Comparison of ENCODE assay signal across 18 cellular contexts in genomic region chr13:75766636-75767035, GRCh38.
DNase-seq lines count a peak whose midpoint lies in the region; ATAC-seq and TF ChIP-seq lines count a peak whose summit lies in the region.
"Had no signal": no experiment of that assay in that cellular context is flagged by ENCODE, and none has a peak within 500 bp of the region (broad histone marks: within the 10 kb centered on the region; RNA-seq: fewer than 3 reads in every experiment).

No MANE protein-coding gene starts in this region.

- H3K79me2 ChIP-seq in OCI-LY3 (ENCODE audit: low read length): no peaks in the 10 kb centered on the region

- peak overlapping the region; percentile 78 to 92 for H3K27ac Mint-ChIP-seq in stimulated activated naive CD8-positive, alpha-beta T cell treated with anti-CD3 and anti-CD28 coated beads, Interleukin-15, amount 100 ng/mL, for 72 hours
- no peak overlapping the region for H3K27ac Mint-ChIP-seq in T-helper 2 cell treated with Interferon-gamma antibody and Interleukin-4, amounts not matched to agents 5 μg/mL and 100 μg/mL, for 36 hours

- no peaks in the 10 kb centered on the region for H4K20me1 ChIP-seq in OCI-LY3 (ENCODE audit: insufficient read depth, low read length)

- no peak overlapping the region; the same call in 1 of the 2 replicates for H2AFZ ChIP-seq in OCI-LY3 (ENCODE audit: low read depth, low read length)

- peak overlapping the region; percentile 35 for H3K4me2 ChIP-seq in OCI-LY3 (ENCODE audit: low read length)

- ATAC-seq in activated T-cell treated with anti-CD3 and anti-CD28 coated beads, Interleukin-2, amount 50 U/mL, for 4 hours: peak; percentile 22 to 28
- ATAC-seq in foreskin keratinocyte: no peak
- ATAC-seq in stimulated activated naive CD8-positive, alpha-beta T cell treated with anti-CD3 and anti-CD28 coated beads, Interleukin-15, amount 100 ng/mL, for 72 hours: no peak

- no peak overlapping the region for H3K27ac ChIP-seq in OCI-LY3 (ENCODE audit: low read length)
- peak overlapping the region; percentile 24 for H3K27ac ChIP-seq in foreskin keratinocyte
- H3K27ac ChIP-seq: right atrium auricular region, suprapubic skin had no signal

- peaks cover 3% of the 10 kb centered on the region for H3K36me3 Mint-ChIP-seq in activated T-cell treated with anti-CD3 and anti-CD28 coated beads, Interleukin-2, amount 50 U/mL, for 4 hours (ENCODE audit: insufficient read depth)
- peaks cover 19% of the 10 kb centered on the region for H3K36me3 Mint-ChIP-seq in T-helper 2 cell treated with Interferon-gamma antibody and Interleukin-4, amounts not matched to agents 5 μg/mL and 100 μg/mL, for 36 hours (ENCODE audit: low read depth)

- no peaks in the 10 kb centered on the region for H3K9me3 ChIP-seq in OCI-LY3 (ENCODE audit: insufficient read depth, low read length)
- H3K9me3 ChIP-seq: right atrium auricular region, suprapubic skin had no signal

- H3K4me3 Mint-ChIP-seq in activated T-cell treated with anti-CD3 and anti-CD28 coated beads, Interleukin-2, amount 50 U/mL, for 4 hours: peak overlapping the region; percentile 29
- H3K4me3 Mint-ChIP-seq in stimulated activated naive CD8-positive, alpha-beta T cell treated with anti-CD3 and anti-CD28 coated beads, Interleukin-15, amount 100 ng/mL, for 72 hours: peak overlapping the region; percentile 30 to 71
- no peak overlapping the region for H3K4me3 Mint-ChIP-seq in T-helper 2 cell treated with Interferon-gamma antibody and Interleukin-4, amounts not matched to agents 5 μg/mL and 100 μg/mL, for 36 hours

- no peak overlapping the region for H3K9ac ChIP-seq in OCI-LY3 (ENCODE audit: low read length)

- no peak for DNase-seq in activated T-cell treated with anti-CD3 and anti-CD28 coated beads, Interleukin-2, amount 50 U/mL, for 4 hours
- DNase-seq in activated T-cell treated with anti-CD3 and anti-CD28 coated beads, Interleukin-2, amount 50 U/mL, for 48 hours: no peak
- no peak for DNase-seq in foreskin keratinocyte
- no peak for DNase-seq in stimulated activated naive CD8-positive, alpha-beta T cell treated with anti-CD3 and anti-CD28 coated beads, Interleukin-15, amount 100 ng/mL, for 72 hours
- no peak for DNase-seq in T-helper 2 cell treated with Interferon-gamma antibody and Interleukin-4, amounts not matched to agents 5 μg/mL and 100 μg/mL, for 36 hours (ENCODE audit: low spot score)
- no peak for DNase-seq in NCI-H2196 (lab: John Stamatoyannopoulos, UW; ENCODE audit: unreplicated experiment)
- DNase-seq in NCI-H1694 treated with DMSO at 0.1 percent for 48 hours (lab: John Stamatoyannopoulos, UW): no peak
- DNase-seq: activated CD4-positive, alpha-beta T cell treated with anti-CD3 and anti-CD28 coated beads, Interleukin-2, amount 50 U/mL, for 1 hour; amniotic stem cell; DND-41; KBM-7; NCI-H1694; nucleus accumbens; Right ventricle myocardium superior had no signal

- H3K4me1 Mint-ChIP-seq in activated T-cell treated with anti-CD3 and anti-CD28 coated beads, Interleukin-2, amount 50 U/mL, for 4 hours (ENCODE audit: low read depth): peaks cover 55% of the 10 kb centered on the region
- H3K4me1 Mint-ChIP-seq in stimulated activated naive CD8-positive, alpha-beta T cell treated with anti-CD3 and anti-CD28 coated beads, Interleukin-15, amount 100 ng/mL, for 72 hours: peaks cover 79% of the 10 kb centered on the region
- peaks cover 39% of the 10 kb centered on the region for H3K4me1 Mint-ChIP-seq in T-helper 2 cell treated with Interferon-gamma antibody and Interleukin-4, amounts not matched to agents 5 μg/mL and 100 μg/mL, for 36 hours (ENCODE audit: low read depth)

- H3K27me3 ChIP-seq in OCI-LY3 (ENCODE audit: low read depth, low read length) (no peaks in the 10 kb centered on the region), foreskin keratinocyte (no peaks in the 10 kb centered on the region)
- H3K27me3 ChIP-seq: right atrium auricular region, suprapubic skin had no signal

- TF ChIP-seq CTCF in OCI-LY3 (IDR thresholded peaks at IDR 0.05; ENCODE audit: low read depth, low read length): no peak
- no peak for TF ChIP-seq CTCF in foreskin keratinocyte (conservative IDR thresholded peaks at IDR 0.05)

- no peak overlapping the region for H3K4me3 ChIP-seq in OCI-LY3 (ENCODE audit: low read length)
- H3K4me3 ChIP-seq: lung, right atrium auricular region, suprapubic skin had no signal

- H3K9me3 Mint-ChIP-seq in activated T-cell treated with anti-CD3 and anti-CD28 coated beads, Interleukin-2, amount 50 U/mL, for 4 hours: no peaks in the 10 kb centered on the region
- no peaks in the 10 kb centered on the region for H3K9me3 Mint-ChIP-seq in stimulated activated naive CD8-positive, alpha-beta T cell treated with anti-CD3 and anti-CD28 coated beads, Interleukin-15, amount 100 ng/mL, for 72 hours
- peaks cover 5% of the 10 kb centered on the region for H3K9me3 Mint-ChIP-seq in T-helper 2 cell treated with Interferon-gamma antibody and Interleukin-4, amounts not matched to agents 5 μg/mL and 100 μg/mL, for 36 hours

- no peaks in the 10 kb centered on the region for H3K36me3 ChIP-seq in OCI-LY3 (replicated peaks; ENCODE audit: low read depth, low read length)
- H3K36me3 ChIP-seq: right atrium auricular region, suprapubic skin had no signal

- H3K4me1 ChIP-seq in OCI-LY3 (ENCODE audit: low read length): peaks cover 32% of the 10 kb centered on the region
- peaks cover 13% of the 10 kb centered on the region for H3K4me1 ChIP-seq in foreskin keratinocyte

- no peaks in the 10 kb centered on the region for H3K27me3 Mint-ChIP-seq in activated T-cell treated with anti-CD3 and anti-CD28 coated beads, Interleukin-2, amount 50 U/mL, for 4 hours (ENCODE audit: low read depth)
- no peaks in the 10 kb centered on the region for H3K27me3 Mint-ChIP-seq in stimulated activated naive CD8-positive, alpha-beta T cell treated with anti-CD3 and anti-CD28 coated beads, Interleukin-15, amount 100 ng/mL, for 72 hours
- no peaks in the 10 kb centered on the region for H3K27me3 Mint-ChIP-seq in T-helper 2 cell treated with Interferon-gamma antibody and Interleukin-4, amounts not matched to agents 5 μg/mL and 100 μg/mL, for 36 hours (ENCODE audit: low read depth)

Comparison
In these comparisons a context has a peak if more than half of its experiments do, and no peak if none do; other contexts are left out.
1. ATAC-seq: peak in activated T-cell treated with anti-CD3 and anti-CD28 coated beads, Interleukin-2, amount 50 U/mL, for 4 hours (2 of 2); none in foreskin keratinocyte (single experiment) and stimulated activated naive CD8-positive, alpha-beta T cell treated with anti-CD3 and anti-CD28 coated beads, Interleukin-15, amount 100 ng/mL, for 72 hours (single experiment).